ENCODE assay signal across 21 cellular contexts in genomic region chr13:111506131-111506530, GRCh38.
"Had no signal": no experiment of that assay in that cellular context is flagged by ENCODE, and none has a peak within 500 bp of the region (broad histone marks: within the 10 kb centered on the region; RNA-seq: fewer than 3 reads in every experiment).

No MANE protein-coding gene starts in this region.

- H3K79me2 ChIP-seq: parathyroid adenoma had no signal

- H3K4me1 Mint-ChIP-seq: immature natural killer cell, memory B cell had no signal

- H3K4me1 ChIP-seq: gastroesophageal sphincter, left ventricle myocardium inferior, lower lobe of right lung, parathyroid adenoma, psoas muscle, sigmoid colon, thyroid gland had no signal

- H3K4me2 ChIP-seq: neural progenitor cell had no signal

- H3K9me3 ChIP-seq: lower lobe of right lung, psoas muscle, thyroid gland had no signal

- ATAC-seq: gastroesophageal sphincter; left cardiac atrium; natural killer cell treated with Interleukin-12 subunit alpha and Interleukin-12 subunit beta and Interleukin-15 and Interleukin-18, amount 100 ng/mL, for 72 hours; psoas muscle had no signal

- H3K27ac ChIP-seq: esophagus squamous epithelium, gastroesophageal sphincter, left ventricle myocardium inferior, lower lobe of right lung, neural progenitor cell, parathyroid adenoma, psoas muscle, sigmoid colon, skin epidermis, thyroid gland had no signal

- H3K27me3 Mint-ChIP-seq: dendritic cell treated with granulocyte-macrophage colony-stimulating factor and Interleukin-4, amounts not matched to agents 40 ng/mL and 50 ng/mL, for 4 days had no signal

- H3K36me3 ChIP-seq: esophagus squamous epithelium, gastroesophageal sphincter, left ventricle myocardium inferior, lower lobe of right lung, neural progenitor cell, sigmoid colon, thyroid gland had no signal

- H3K9me3 Mint-ChIP-seq: memory B cell; natural killer cell treated with Interleukin-12 subunit alpha and Interleukin-12 subunit beta and Interleukin-15 and Interleukin-18, amount 100 ng/mL, for 72 hours; type B pancreatic cell had no signal

- H3K4me3 ChIP-seq: esophagus squamous epithelium, gastroesophageal sphincter, left ventricle myocardium inferior, lower lobe of right lung, neural progenitor cell, psoas muscle, sigmoid colon, skin epidermis, thyroid gland had no signal

- H3K4me3 Mint-ChIP-seq: dendritic cell treated with granulocyte-macrophage colony-stimulating factor and Interleukin-4, amounts not matched to agents 40 ng/mL and 50 ng/mL, for 4 days; immature natural killer cell; memory B cell; natural killer cell treated with Interleukin-12 subunit alpha and Interleukin-12 subunit beta and Interleukin-15 and Interleukin-18, amount 100 ng/mL, for 72 hours; neural progenitor cell; type B pancreatic cell had no signal

- H3K27me3 ChIP-seq: thyroid gland had no signal

- DNase-seq: esophagus squamous epithelium; foreskin fibroblast; glutamatergic neuron; immature natural killer cell; left cardiac atrium; left ventricle myocardium inferior; lower lobe of right lung; midbrain; occipital lobe; psoas muscle; sigmoid colon; stimulated activated naive CD4-positive, alpha-beta T cell; thyroid gland had no signal

- H2AFZ ChIP-seq: neural progenitor cell, parathyroid adenoma had no signal

- H3K27ac Mint-ChIP-seq: dendritic cell treated with granulocyte-macrophage colony-stimulating factor and Interleukin-4, amounts not matched to agents 40 ng/mL and 50 ng/mL, for 4 days; immature natural killer cell; memory B cell; natural killer cell treated with Interleukin-12 subunit alpha and Interleukin-12 subunit beta and Interleukin-15 and Interleukin-18, amount 100 ng/mL, for 72 hours; neural progenitor cell; type B pancreatic cell had no signal

- H3K36me3 Mint-ChIP-seq: immature natural killer cell; memory B cell; natural killer cell treated with Interleukin-12 subunit alpha and Interleukin-12 subunit beta and Interleukin-15 and Interleukin-18, amount 100 ng/mL, for 72 hours; type B pancreatic cell had no signal
